In the genomic region with DNA sequence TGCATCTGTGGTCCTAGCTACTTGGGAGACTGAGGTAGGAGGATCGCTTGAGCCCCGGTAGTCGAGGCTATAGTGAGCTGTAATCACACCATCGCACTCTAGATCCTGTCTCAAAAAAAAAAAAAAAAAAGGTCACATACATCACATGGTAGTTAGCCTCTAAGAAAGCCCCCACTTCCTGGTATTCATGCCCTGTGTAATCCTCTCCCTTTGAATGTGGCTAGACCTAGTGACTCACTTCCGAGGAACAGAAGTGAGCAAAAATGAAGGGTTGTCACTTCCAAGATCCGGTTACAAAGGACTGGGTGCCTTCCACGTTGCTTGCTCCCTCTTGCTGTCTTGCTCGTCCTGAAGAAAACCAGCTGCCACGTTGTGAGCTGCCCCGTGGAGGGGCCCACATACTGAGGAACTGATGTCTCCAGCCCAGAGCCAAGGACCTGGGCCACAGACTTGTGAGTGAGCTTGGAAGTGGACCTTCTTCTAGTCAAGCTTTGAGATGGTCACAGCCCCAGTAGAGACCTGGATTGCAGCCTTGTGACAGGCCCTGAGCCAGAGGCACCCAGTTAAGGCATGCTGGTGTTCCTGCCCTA, we compare ENCODE assay signal across 1 cellular context.
TF ChIP-seq lines count a peak whose summit lies in the region.

No MANE protein-coding gene starts in this region.

TF ChIP-seq in WTC11, 78 proteins besides CTCF, POLR2A, EP300 and RAD21 (continued from another document):
- TF ChIP-seq ESRRA (CRISPR knock-in tag; IDR thresholded peaks at IDR 0.05; ENCODE audit: borderline replicate concordance): no peak
- TF ChIP-seq, protein P1, sequence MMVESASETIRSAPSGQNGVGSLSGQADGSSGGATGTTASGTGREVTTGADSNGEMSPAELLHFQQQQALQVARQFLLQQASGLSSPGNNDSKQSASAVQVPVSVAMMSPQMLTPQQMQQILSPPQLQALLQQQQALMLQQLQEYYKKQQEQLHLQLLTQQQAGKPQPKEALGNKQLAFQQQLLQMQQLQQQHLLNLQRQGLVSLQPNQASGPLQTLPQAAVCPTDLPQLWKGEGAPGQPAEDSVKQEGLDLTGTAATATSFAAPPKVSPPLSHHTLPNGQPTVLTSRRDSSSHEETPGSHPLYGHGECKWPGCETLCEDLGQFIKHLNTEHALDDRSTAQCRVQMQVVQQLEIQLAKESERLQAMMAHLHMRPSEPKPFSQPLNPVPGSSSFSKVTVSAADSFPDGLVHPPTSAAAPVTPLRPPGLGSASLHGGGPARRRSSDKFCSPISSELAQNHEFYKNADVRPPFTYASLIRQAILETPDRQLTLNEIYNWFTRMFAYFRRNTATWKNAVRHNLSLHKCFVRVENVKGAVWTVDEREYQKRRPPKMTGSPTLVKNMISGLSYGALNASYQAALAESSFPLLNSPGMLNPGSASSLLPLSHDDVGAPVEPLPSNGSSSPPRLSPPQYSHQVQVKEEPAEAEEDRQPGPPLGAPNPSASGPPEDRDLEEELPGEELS (CRISPR knock-in tag; IDR thresholded peaks at IDR 0.05): no peak
- TF ChIP-seq ZNF121 (CRISPR knock-in tag; IDR thresholded peaks at IDR 0.05): no peak
- TF ChIP-seq PRRX2 (CRISPR knock-in tag; IDR thresholded peaks at IDR 0.05): no peak
- TF ChIP-seq TEAD1 (CRISPR knock-in tag; IDR thresholded peaks at IDR 0.05): no peak
- no peak for TF ChIP-seq TCF7 (CRISPR knock-in tag; IDR thresholded peaks at IDR 0.05; ENCODE audit: low read depth)
- TF ChIP-seq EMX1 (CRISPR knock-in tag; IDR thresholded peaks at IDR 0.05): no peak
- TF ChIP-seq CREB1 (CRISPR knock-in tag; IDR thresholded peaks at IDR 0.05): no peak
- TF ChIP-seq, protein P2, sequence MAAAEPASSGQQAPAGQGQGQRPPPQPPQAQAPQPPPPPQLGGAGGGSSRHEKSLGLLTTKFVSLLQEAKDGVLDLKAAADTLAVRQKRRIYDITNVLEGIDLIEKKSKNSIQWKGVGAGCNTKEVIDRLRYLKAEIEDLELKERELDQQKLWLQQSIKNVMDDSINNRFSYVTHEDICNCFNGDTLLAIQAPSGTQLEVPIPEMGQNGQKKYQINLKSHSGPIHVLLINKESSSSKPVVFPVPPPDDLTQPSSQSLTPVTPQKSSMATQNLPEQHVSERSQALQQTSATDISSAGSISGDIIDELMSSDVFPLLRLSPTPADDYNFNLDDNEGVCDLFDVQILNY (CRISPR knock-in tag; IDR thresholded peaks at IDR 0.05): no peak
